ENCODE assay signal across 9 cellular contexts in genomic region chr19:35213678-35214632, GRCh38. TPM values are rescaled to one million over a fixed set of nuclear protein-coding genes. Genes with fewer than 3 reads are reported as not detected.
A peak's percentile ranks its signal among the peaks of the same experiment; 100 is the strongest.
DNase-seq lines count a peak whose midpoint lies in the region; ATAC-seq, FAIRE-seq and TF ChIP-seq lines count a peak whose summit lies in the region.
"Had no signal": no experiment of that assay in that cellular context is flagged by ENCODE, and none has a peak within 500 bp of the region (broad histone marks: within the 10 kb centered on the region; RNA-seq: fewer than 3 reads in every experiment).

No MANE protein-coding gene starts in this region.

- 0 out of 2 replicates have a peak overlapping the region, but pooled peaks have one; percentile 33 for H2AK5ac ChIP-seq in H1 (ENCODE audit: low read depth, low read length)

- peaks cover 3% of the 10 kb centered on the region for H3K9me3 Mint-ChIP-seq in activated CD4-positive, alpha-beta memory T cell treated with anti-CD3 and anti-CD28 coated beads, Interleukin-2, amount 10 ng/mL, durations not matched to agents 7 days and 5 days

- CTCF ChIA-PET in activated CD4-positive, alpha-beta memory T cell treated with anti-CD3 and anti-CD28 coated beads, Interleukin-2, amount 10 ng/mL, durations not matched to agents 7 days and 5 days (lab: Charles Lee), result interaction anchor here (0.8 to 1.5 kb wide), 3 partner anchors 42 to 67 kb away, joined by 3 read pairs; no protein-coding TSS in a partner anchor
- CTCF ChIA-PET in H1 (lab: Charles Lee; ENCODE audit: partially characterized antibody), result interaction anchor here (0.6 to 1.8 kb wide), 3 partner anchors 11 to 60 kb away, joined by 5 to 9 read pairs (median 7); partner anchors contain the start of gene FXYD5

- no peak overlapping the region for H2BK5ac ChIP-seq in H1 (ENCODE audit: low read depth, low read length)

- TF ChIP-seq CTCF in GM12865 (IDR thresholded peaks at IDR 0.05; ENCODE audit: insufficient read depth, low read depth, low read length, missing control alignments), result no peak
- no peak for TF ChIP-seq CTCF in H1 (IDR thresholded peaks at IDR 0.05; ENCODE audit: control extremely low read depth in 1 of 3, insufficient read depth in 1 of 3, low read depth in 1 of 3, low read length in 3 of 3)
- no peak for TF ChIP-seq CTCF in parathyroid adenoma (IDR thresholded peaks at IDR 0.05)
- peak in 1 of 6 experiments; percentile 4 for TF ChIP-seq CTCF in upper lobe of left lung (IDR thresholded peaks at IDR 0.05)

- WGBS in H1 (ENCODE audit: extremely low coverage in 1 of 2, insufficient coverage in 1 of 2, insufficient read length in 1 of 2, insufficient replicate concordance in 2 of 2, low coverage in 1 of 2, low lambda C conversion rate in 2 of 2, missing lambda C conversion rate in 1 of 2), 2 experiments, result 87% methylated on average over 18 of the region's 21 CpGs; no CpG with 5 or more reads in 1 of the 2 experiments
- 8 to 20% methylated on average over 14 to 21 of the region's 21 CpGs for WGBS in upper lobe of left lung, 2 donors

- H3K9me3 ChIP-seq in H1 (ENCODE audit: insufficient read depth in 2 of 2, low read depth in 1 of 2, low read length in 1 of 2), result peaks cover 0 to 1% of the 10 kb centered on the region in 2 experiments; a peak in 2 of 4 replicates
- no peaks in the 10 kb centered on the region for H3K9me3 ChIP-seq in parathyroid adenoma (ENCODE audit: control insufficient read depth, low read length)
- no peaks in the 10 kb centered on the region for H3K9me3 ChIP-seq in upper lobe of left lung

- H4K20me1 ChIP-seq in H1 (replicated peaks in 1 of 2; ENCODE audit: control insufficient read depth in 1 of 2, insufficient read depth in 2 of 2, low read length in 2 of 2), result no peaks in the 10 kb centered on the region

- no peak overlapping the region for H4K91ac ChIP-seq in H1 (replicated peaks; ENCODE audit: insufficient read length, low read length)

- no peak overlapping the region for H3K56ac ChIP-seq in H1 (replicated peaks; ENCODE audit: insufficient read length, low read depth, low read length)

- no peak overlapping the region for H3K23ac ChIP-seq in H1 (ENCODE audit: insufficient read length)

- H3K27ac ChIP-seq in H1 (ENCODE audit: low read depth, low read length), result no peak overlapping the region
- peak overlapping the region; percentile 77 for H3K27ac ChIP-seq in parathyroid adenoma
- peak overlapping the region; percentile 71 to 89 (median 85) for H3K27ac ChIP-seq in upper lobe of left lung

- no peak overlapping the region for H3K4me3 ChIP-seq in GM12865 (ENCODE audit: low read depth, low read length)
- no peak overlapping the region for H3K4me3 ChIP-seq in H1 (ENCODE audit: extremely low read depth in 1 of 4, insufficient read depth in 2 of 4, low read depth in 3 of 4, low read length in 4 of 4)
- no peak overlapping the region for H3K4me3 ChIP-seq in parathyroid adenoma (ENCODE audit: low read depth, low read length)
- H3K4me3 ChIP-seq in upper lobe of left lung, result no peak overlapping the region

- no peak overlapping the region for H4K5ac ChIP-seq in H1 (ENCODE audit: insufficient read length, low read depth, low read length)

- H3K4ac ChIP-seq in H1 (replicated peaks; ENCODE audit: insufficient read length, low read depth, low read length), result no peak overlapping the region

- H3K4me1 ChIP-seq in H1 (replicated peaks in 1 of 4; ENCODE audit: control insufficient read depth in 3 of 4, insufficient read depth in 4 of 4, low read length in 3 of 4) (no peaks in the 10 kb centered on the region; a peak in 2 of 7 replicates), parathyroid adenoma (peaks cover 18% of the 10 kb centered on the region), upper lobe of left lung (peaks cover 38 to 42% (median 40%) of the 10 kb centered on the region in 4 donors)

- ATAC-seq in HG03103 (IDR thresholded peaks at IDR 0.05; ENCODE audit: low read depth, unreplicated experiment) (peak; percentile 59), upper lobe of left lung (ENCODE audit: low FRiP score in 2 of 2) (peak; percentile 68 to 75), HG02840 (IDR thresholded peaks at IDR 0.05; ENCODE audit: low FRiP score, unreplicated experiment) (no peak)

- peak overlapping the region; percentile 99 for H3K27ac Mint-ChIP-seq in activated CD4-positive, alpha-beta memory T cell treated with anti-CD3 and anti-CD28 coated beads, Interleukin-2, amount 10 ng/mL, durations not matched to agents 7 days and 5 days

- no peak overlapping the region for H2AFZ ChIP-seq in H1 (ENCODE audit: low read length)
- H2AFZ ChIP-seq in parathyroid adenoma, result peak overlapping the region; percentile 61

- no peaks in the 10 kb centered on the region for H3K79me2 ChIP-seq in H1 (ENCODE audit: control insufficient read depth in 1 of 2, insufficient read depth in 2 of 2, low read length in 2 of 2)
- H3K79me2 ChIP-seq in parathyroid adenoma, result no peaks in the 10 kb centered on the region

- FAIRE-seq in H1 (lab: Jason Lieb, UNC), result no peak
- FAIRE-seq: endometrium had no signal

- no peak for TF ChIP-seq POLR2A in H1 (IDR thresholded peaks at IDR 0.05; ENCODE audit: control extremely low read depth in 1 of 2, low read depth in 2 of 2, low read length in 2 of 2)
- peak in 1 of 4 donors; percentile 65 for TF ChIP-seq POLR2A in upper lobe of left lung (IDR thresholded peaks at IDR 0.05)

- peak overlapping the region; percentile 22; the same call in 1 of the 2 replicates for H2BK12ac ChIP-seq in H1 (ENCODE audit: low read depth, low read length)

- peaks cover 75% of the 10 kb centered on the region for H3K4me1 Mint-ChIP-seq in activated CD4-positive, alpha-beta memory T cell treated with anti-CD3 and anti-CD28 coated beads, Interleukin-2, amount 10 ng/mL, durations not matched to agents 7 days and 5 days

- H3K18ac ChIP-seq in H1 (ENCODE audit: extremely low read depth, low read length), result no peak overlapping the region

- H3K27me3 Mint-ChIP-seq in activated CD4-positive, alpha-beta memory T cell treated with anti-CD3 and anti-CD28 coated beads, Interleukin-2, amount 10 ng/mL, durations not matched to agents 7 days and 5 days, result no peaks in the 10 kb centered on the region

- H3K27me3 ChIP-seq in H1 (replicated peaks in 1 of 4; ENCODE audit: control insufficient read depth in 3 of 4, extremely low read depth in 1 of 4, insufficient read depth in 3 of 4, low read length in 3 of 4), result no peaks in the 10 kb centered on the region
- H3K27me3 ChIP-seq in parathyroid adenoma (ENCODE audit: control insufficient read depth, insufficient read depth, low read length), result no peaks in the 10 kb centered on the region
- no peaks in the 10 kb centered on the region for H3K27me3 ChIP-seq in upper lobe of left lung

- no peaks in the 10 kb centered on the region for H3K36me3 ChIP-seq in H1 (ENCODE audit: control insufficient read depth in 2 of 4, insufficient read depth in 4 of 4, low read length in 3 of 4)
- H3K36me3 ChIP-seq in parathyroid adenoma (ENCODE audit: control insufficient read depth, insufficient read depth, low read length), result no peaks in the 10 kb centered on the region
- no peaks in the 10 kb centered on the region for H3K36me3 ChIP-seq in upper lobe of left lung

- H2BK120ac ChIP-seq in H1 (replicated peaks; ENCODE audit: low read depth, low read length), result no peak overlapping the region

- no peak overlapping the region for H4K8ac ChIP-seq in H1 (ENCODE audit: extremely low read depth, insufficient read depth, low read length)

- 0 out of 2 replicates have a peak overlapping the region, but pooled peaks have one; percentile 17 for H2BK20ac ChIP-seq in H1 (ENCODE audit: low read length)

- POLR2A ChIA-PET in activated CD4-positive, alpha-beta memory T cell treated with anti-CD3 and anti-CD28 coated beads, Interleukin-2, amount 10 ng/mL, durations not matched to agents 7 days and 5 days (lab: Charles Lee), result interaction anchor here (0.7 to 5.0 kb wide), 16 partner anchors 9 to 249 kb away, joined by 3 to 64 read pairs (median 4); partner anchors contain the start of gene FXYD5
- POLR2A ChIA-PET in H1 (lab: Charles Lee; ENCODE audit: partially characterized antibody), result interaction anchor here (0.9 to 1.4 kb wide), 4 partner anchors 8 to 72 kb away, joined by 3 to 5 read pairs (median 4); no protein-coding TSS in a partner anchor

- 0 out of 2 replicates have a peak overlapping the region, but pooled peaks have one; percentile 61 for H2BK15ac ChIP-seq in H1 (ENCODE audit: low read length)

- TF ChIP-seq EP300 in H1 (IDR thresholded peaks at IDR 0.05; ENCODE audit: borderline replicate concordance in 1 of 2, low read depth in 2 of 2, low read length in 2 of 2), result no peak
- peak in 3 of 4 donors; percentile 70 to 94 (median 72) for TF ChIP-seq EP300 in upper lobe of left lung (IDR thresholded peaks at IDR 0.05)

- no peak overlapping the region for H3K4me2 ChIP-seq in H1 (ENCODE audit: insufficient read depth in 1 of 2, low read depth in 2 of 2, low read length in 2 of 2)
- H3K4me2 ChIP-seq in parathyroid adenoma (ENCODE audit: low read length), result no peak overlapping the region

- peaks cover 14% of the 10 kb centered on the region for H3K36me3 Mint-ChIP-seq in activated CD4-positive, alpha-beta memory T cell treated with anti-CD3 and anti-CD28 coated beads, Interleukin-2, amount 10 ng/mL, durations not matched to agents 7 days and 5 days (ENCODE audit: low read depth)

- H3K14ac ChIP-seq in H1 (ENCODE audit: insufficient read length), result no peak overlapping the region

- no peaks in the 10 kb centered on the region for H3K23me2 ChIP-seq in H1 (ENCODE audit: low read depth, low read length)

- H3K4me3 Mint-ChIP-seq in activated CD4-positive, alpha-beta memory T cell treated with anti-CD3 and anti-CD28 coated beads, Interleukin-2, amount 10 ng/mL, durations not matched to agents 7 days and 5 days, result peak overlapping the region; percentile 7

- no peaks in the 10 kb centered on the region for H3K79me1 ChIP-seq in H1 (ENCODE audit: low read depth, low read length)

- DNase-seq in GM12865 (ENCODE audit: low read depth) (peak; percentile 96), NCI-H510A treated with DMSO at 0.1 percent for 48 hours (lab: John Stamatoyannopoulos, UW) (peak; percentile 31), H1 (ENCODE audit: low read depth in 1 of 2, low spot score in 2 of 2) (no peak), upper lobe of left lung (peak; percentile 73 to 89)
- DNase-seq in activated CD4-positive, alpha-beta memory T cell treated with anti-CD3 and anti-CD28 coated beads, Interleukin-2, amount 10 ng/mL, durations not matched to agents 7 days and 5 days, result peak; percentile 78

- no peak for TF ChIP-seq RAD21 in H1 (IDR thresholded peaks at IDR 0.05 in 1 of 2, conservative IDR thresholded peaks at IDR 0.05 in 1 of 2; ENCODE audit: low read depth in 2 of 2, low read length in 2 of 2)

- H3K9ac ChIP-seq in H1 (replicated peaks in 1 of 4; ENCODE audit: extremely low read depth in 1 of 4, low read depth in 3 of 4, low read length in 3 of 4), result no peak overlapping the region
- no peak overlapping the region for H3K9ac ChIP-seq in parathyroid adenoma

RNA-seq across cellular contexts. Expression of gene FAM187B, which starts 14.6 kb away (rescaled TPM):
- not detected for total RNA-seq in activated CD4-positive, alpha-beta memory T cell treated with anti-CD3 and anti-CD28 coated beads, Interleukin-2, amount 10 ng/mL, durations not matched to agents 7 days and 5 days
- total RNA-seq in H1 (2021; fragmentation: NEBNext Ultra II Directional; extraction: Animal tissue kit (Norgen Biotek cat#: 25700)), result not detected in 2 replicates
- polyA plus RNA-seq in H1 (2011; rRNA removed), result 0.09 TPM in 1 of 2 replicates, not detected in the other
- 0.06 TPM for polyA plus RNA-seq in H1 (2011; cell fraction: cytosol; rRNA removed)
- polyA plus RNA-seq in H1 (2011; cell fraction: nucleus; rRNA removed), result 0.19 TPM
- not detected in 4 replicates for polyA plus RNA-seq in H1 (2012, experiment 1 of 2)
- polyA plus RNA-seq in H1 (2012, experiment 2 of 2), result not detected
- polyA plus RNA-seq in H1 (2013, experiment 1 of 2), result not detected
- polyA plus RNA-seq in H1 (2013, experiment 2 of 2), result not detected
- not detected in 2 replicates for polyA minus RNA-seq in H1 (2011; rRNA and poly(A)+ RNA removed)
- polyA minus RNA-seq in H1 (2011; cell fraction: cytosol; rRNA and poly(A)+ RNA removed), result not detected
- not detected for polyA minus RNA-seq in H1 (2011; cell fraction: nucleus; rRNA and poly(A)+ RNA removed)
- total RNA-seq in upper lobe of left lung, result not detected

RNA-seq across cellular contexts. Expression of gene LSR, which starts 34.8 kb away (rescaled TPM):
- 10 to 100 TPM; 13.2 to 13.3 TPM for total RNA-seq in activated CD4-positive, alpha-beta memory T cell treated with anti-CD3 and anti-CD28 coated beads, Interleukin-2, amount 10 ng/mL, durations not matched to agents 7 days and 5 days
- 159 and 166 TPM in 2 replicates for total RNA-seq in H1 (2021; fragmentation: NEBNext Ultra II Directional; extraction: Animal tissue kit (Norgen Biotek cat#: 25700))
- polyA plus RNA-seq in H1 (2011; rRNA removed), result 186 and 296 TPM in 2 replicates
- polyA plus RNA-seq in H1 (2011; cell fraction: cytosol; rRNA removed), result 106 TPM
- polyA plus RNA-seq in H1 (2011; cell fraction: nucleus; rRNA removed), result 204 TPM
- 145 to 238 TPM (median 230 TPM) in 4 replicates for polyA plus RNA-seq in H1 (2012, experiment 1 of 2)
- 175 TPM for polyA plus RNA-seq in H1 (2012, experiment 2 of 2)
- polyA plus RNA-seq in H1 (2013, experiment 1 of 2), result 208 TPM
- polyA plus RNA-seq in H1 (2013, experiment 2 of 2), result 218 TPM
- 87.1 and 93.1 TPM in 2 replicates for polyA minus RNA-seq in H1 (2011; rRNA and poly(A)+ RNA removed)
- polyA minus RNA-seq in H1 (2011; cell fraction: cytosol; rRNA and poly(A)+ RNA removed), result 222 TPM
- 191 TPM for polyA minus RNA-seq in H1 (2011; cell fraction: nucleus; rRNA and poly(A)+ RNA removed)
- 100 to 1,000 TPM in 1 of 6 donors, 10 to 100 TPM in 5; 54.5 to 151 (median 76.5) TPM for total RNA-seq in upper lobe of left lung

RNA-seq across cellular contexts. Expression of gene USF2, which starts 54.8 kb away (rescaled TPM):
- 100 to 1,000 TPM; 164 to 172 TPM for total RNA-seq in activated CD4-positive, alpha-beta memory T cell treated with anti-CD3 and anti-CD28 coated beads, Interleukin-2, amount 10 ng/mL, durations not matched to agents 7 days and 5 days
- 109 and 113 TPM in 2 replicates for total RNA-seq in H1 (2021; fragmentation: NEBNext Ultra II Directional; extraction: Animal tissue kit (Norgen Biotek cat#: 25700))
- polyA plus RNA-seq in H1 (2011; rRNA removed), result 74.1 and 119 TPM in 2 replicates
- 142 TPM for polyA plus RNA-seq in H1 (2011; cell fraction: cytosol; rRNA removed)
- 268 TPM for polyA plus RNA-seq in H1 (2011; cell fraction: nucleus; rRNA removed)
- 112 to 133 TPM (median 125 TPM) in 4 replicates for polyA plus RNA-seq in H1 (2012, experiment 1 of 2)
- 90.5 TPM for polyA plus RNA-seq in H1 (2012, experiment 2 of 2)
- polyA plus RNA-seq in H1 (2013, experiment 1 of 2), result 70.6 TPM
- polyA plus RNA-seq in H1 (2013, experiment 2 of 2), result 72.7 TPM
- 29.0 and 60.8 TPM in 2 replicates for polyA minus RNA-seq in H1 (2011; rRNA and poly(A)+ RNA removed)
- 79.1 TPM for polyA minus RNA-seq in H1 (2011; cell fraction: cytosol; rRNA and poly(A)+ RNA removed)
- 82.7 TPM for polyA minus RNA-seq in H1 (2011; cell fraction: nucleus; rRNA and poly(A)+ RNA removed)
- 100 to 1,000 TPM in 5 of 6 donors, 10 to 100 TPM in 1; 96.7 to 289 (median 175) TPM for total RNA-seq in upper lobe of left lung

RNA-seq across cellular contexts. Expression of gene FXYD5, which starts 59.4 kb away (rescaled TPM):
- total RNA-seq in activated CD4-positive, alpha-beta memory T cell treated with anti-CD3 and anti-CD28 coated beads, Interleukin-2, amount 10 ng/mL, durations not matched to agents 7 days and 5 days, result 100 to 1,000 TPM; 588 to 589 TPM
- total RNA-seq in H1 (2021; fragmentation: NEBNext Ultra II Directional; extraction: Animal tissue kit (Norgen Biotek cat#: 25700)), result 99.0 and 104 TPM in 2 replicates
- polyA plus RNA-seq in H1 (2011; rRNA removed), result 167 and 191 TPM in 2 replicates
- 117 TPM for polyA plus RNA-seq in H1 (2011; cell fraction: cytosol; rRNA removed)
- 131 TPM for polyA plus RNA-seq in H1 (2011; cell fraction: nucleus; rRNA removed)
- 113 to 185 TPM (median 177 TPM) in 4 replicates for polyA plus RNA-seq in H1 (2012, experiment 1 of 2)
- polyA plus RNA-seq in H1 (2012, experiment 2 of 2), result 175 TPM
- polyA plus RNA-seq in H1 (2013, experiment 1 of 2), result 277 TPM
- polyA plus RNA-seq in H1 (2013, experiment 2 of 2), result 347 TPM
- polyA minus RNA-seq in H1 (2011; rRNA and poly(A)+ RNA removed), result 89.3 and 107 TPM in 2 replicates
- polyA minus RNA-seq in H1 (2011; cell fraction: cytosol; rRNA and poly(A)+ RNA removed), result 89.5 TPM
- 51.4 TPM for polyA minus RNA-seq in H1 (2011; cell fraction: nucleus; rRNA and poly(A)+ RNA removed)
- 100 to 1,000 TPM in 2 of 6 donors, 10 to 100 TPM in 4; 40.4 to 153 (median 91.8) TPM for total RNA-seq in upper lobe of left lung

Comparison
In these comparisons a context has a peak if more than half of its experiments do, and no peak if none do; other contexts are left out.
1. DNase-seq: peak in GM12865 (single experiment), NCI-H510A treated with DMSO at 0.1 percent for 48 hours (single experiment), activated CD4-positive, alpha-beta memory T cell treated with anti-CD3 and anti-CD28 coated beads, Interleukin-2, amount 10 ng/mL, durations not matched to agents 7 days and 5 days (single experiment) and upper lobe of left lung (2 of 2); none in H1 (0 of 2).